In genomic region chr1:106134561-106134960, GRCh38 we compare ENCODE assay signal across 24 cellular contexts.
DNase-seq lines count a peak whose midpoint lies in the region; ATAC-seq and FAIRE-seq lines count a peak whose summit lies in the region.
"Had no signal": no experiment of that assay in that cellular context is flagged by ENCODE, and none has a peak within 500 bp of the region (broad histone marks: within the 10 kb centered on the region; RNA-seq: fewer than 3 reads in every experiment).

No MANE protein-coding gene starts in this region.

- CTCF ChIA-PET in CD4-positive, alpha-beta memory T cell (lab: Charles Lee; ENCODE audit: partially characterized antibody) = no interaction called here

- no peak overlapping the region for H3K4me3 Mint-ChIP-seq in CD4-positive, alpha-beta memory T cell
- H3K4me3 Mint-ChIP-seq: CD14-positive monocyte; CD4-positive, alpha-beta T cell; HFFc6 had no signal

- no peaks in the 10 kb centered on the region for H3K4me1 Mint-ChIP-seq in CD4-positive, alpha-beta memory T cell
- H3K4me1 Mint-ChIP-seq: CD14-positive monocyte had no signal

- H3K27ac Mint-ChIP-seq in CD4-positive, alpha-beta memory T cell = no peak overlapping the region
- H3K27ac Mint-ChIP-seq: CD14-positive monocyte; CD4-positive, alpha-beta T cell; HFFc6 had no signal

- no peaks in the 10 kb centered on the region for H3K36me3 ChIP-seq in CD4-positive, alpha-beta memory T cell (ENCODE audit: insufficient read depth, low read length)
- H3K36me3 ChIP-seq: BE2C; BLaER1 treated with 17β-estradiol and CSF1 and Interleukin-3, amounts not matched to agents 10 nM and 100 nM; HAP-1 had no signal

- no peak overlapping the region for H3K4me3 ChIP-seq in CD4-positive, alpha-beta memory T cell (ENCODE audit: low read length in 2 of 2)
- H3K4me3 ChIP-seq: A549; BLaER1 treated with 17β-estradiol and CSF1 and Interleukin-3, amounts not matched to agents 10 nM and 100 nM; HAP-1 had no signal

- DNase-seq in NCI-H146 (lab: John Stamatoyannopoulos, UW) (peak; percentile 54), NCI-H69 (lab: John Stamatoyannopoulos, UW) (peak; percentile 25), left kidney (ENCODE audit: low read depth, low spot score) (peak; percentile 2), left cardiac atrium (no peak), HTR-8/SVneo (ENCODE audit: insufficient read length, low spot score) (no peak)
- DNase-seq in CD4-positive, alpha-beta memory T cell = no peak
- DNase-seq: 8988T; ACHN; AML-193; BE2C; Calu3; CD4-positive, alpha-beta T cell; COR-L47; DMS53; DMS79 treated with DMSO at 0.1 percent for 48 hours; GF-D8; GOT3; HFFc6 had no signal

- H3K4me1 ChIP-seq in CD4-positive, alpha-beta memory T cell (ENCODE audit: insufficient read depth, low read length) = no peaks in the 10 kb centered on the region
- H3K4me1 ChIP-seq: A549; BE2C; BLaER1 treated with 17β-estradiol and CSF1 and Interleukin-3, amounts not matched to agents 10 nM and 100 nM; HAP-1 had no signal

- no peak overlapping the region for H3K27ac ChIP-seq in CD4-positive, alpha-beta memory T cell (ENCODE audit: low read depth, low read length)
- H3K27ac ChIP-seq: A549; BLaER1 treated with 17β-estradiol and CSF1 and Interleukin-3, amounts not matched to agents 10 nM and 100 nM had no signal

- H3K27me3 Mint-ChIP-seq in CD4-positive, alpha-beta memory T cell = no peaks in the 10 kb centered on the region
- H3K27me3 Mint-ChIP-seq: CD4-positive, alpha-beta T cell had no signal

- no peak for ATAC-seq in left cardiac atrium
- ATAC-seq: A549 had no signal

- no peaks in the 10 kb centered on the region for H3K27me3 ChIP-seq in CD4-positive, alpha-beta memory T cell (ENCODE audit: insufficient read depth, low read length)
- H3K27me3 ChIP-seq: BE2C; BLaER1 treated with 17β-estradiol and CSF1 and Interleukin-3, amounts not matched to agents 10 nM and 100 nM had no signal

- POLR2A ChIA-PET in CD4-positive, alpha-beta memory T cell (lab: Charles Lee; ENCODE audit: partially characterized antibody) = no interaction called here

- FAIRE-seq in HTR-8/SVneo (lab: Jason Lieb, UNC) = no peak
- FAIRE-seq: A549, GM12891, H54 had no signal

- no peaks in the 10 kb centered on the region for H3K36me3 Mint-ChIP-seq in CD4-positive, alpha-beta memory T cell
- H3K36me3 Mint-ChIP-seq: CD14-positive monocyte had no signal

- no peaks in the 10 kb centered on the region for H3K9me3 ChIP-seq in CD4-positive, alpha-beta memory T cell (ENCODE audit: control insufficient read depth in 1 of 2, low read length in 2 of 2)
- H3K9me3 ChIP-seq: A549; BE2C; BLaER1 treated with 17β-estradiol and CSF1 and Interleukin-3, amounts not matched to agents 10 nM and 100 nM; HAP-1 had no signal

- intact Hi-C loops in left cardiac atrium (cut with DNase I) = no loop called here
- intact Hi-C loops in CD4-positive, alpha-beta memory T cell (cut with micrococcal nuclease) = no loop called here

- peaks cover 0 to 15% (median 3%) of the 10 kb centered on the region in 8 donors for H3K9me3 Mint-ChIP-seq in CD4-positive, alpha-beta memory T cell

Comparison
In these comparisons a context has a peak if more than half of its experiments do, and no peak if none do; other contexts are left out.
1. DNase-seq: peak in NCI-H146 (single experiment), NCI-H69 (single experiment) and left kidney (single experiment); none in left cardiac atrium (single experiment), HTR-8/SVneo (single experiment) and CD4-positive, alpha-beta memory T cell (0 of 5).